Comparison of ENCODE assay signal across 9 cellular contexts in the genomic region with DNA sequence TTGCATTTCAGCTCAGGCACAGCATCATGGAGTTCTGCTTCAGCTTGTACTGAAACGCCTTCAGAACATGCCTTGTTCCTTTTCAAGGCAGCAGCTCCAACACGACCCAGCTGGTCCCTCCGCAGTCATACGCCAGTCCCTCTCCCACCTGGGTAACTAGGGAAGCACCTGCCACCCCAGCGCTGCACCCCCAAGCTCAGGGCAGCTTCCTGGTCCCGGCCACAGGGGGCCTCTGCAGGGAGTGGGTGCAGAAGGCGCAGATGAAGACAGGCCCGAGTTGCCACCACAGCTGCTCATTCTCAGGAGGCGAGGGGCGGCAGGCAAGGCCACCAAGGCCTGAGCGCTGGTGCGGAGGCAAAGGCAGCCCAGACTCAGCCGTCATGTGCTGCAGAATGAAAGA. TPM values are rescaled to one million over a fixed set of nuclear protein-coding genes. Genes with fewer than 3 reads are reported as not detected.
DNase-seq lines count a peak whose midpoint lies in the region; ATAC-seq, FAIRE-seq and TF ChIP-seq lines count a peak whose summit lies in the region.
"Had no signal": no experiment of that assay in that cellular context is flagged by ENCODE, and none has a peak within 500 bp of the region (broad histone marks: within the 10 kb centered on the region; RNA-seq: fewer than 3 reads in every experiment).

No MANE protein-coding gene starts in this region.

- H3K9me3 ChIP-seq in heart right ventricle: no peaks in the 10 kb centered on the region

- peaks cover 0 to 100% (median 43%) of the 10 kb centered on the region in 9 donors for H3K36me3 ChIP-seq in heart right ventricle

- H3K4me1 ChIP-seq in heart right ventricle: peaks cover 52 to 99% (median 88%) of the 10 kb centered on the region in 9 donors

- peaks cover 62% of the 10 kb centered on the region for H3K36me3 Mint-ChIP-seq in HFFc6 (ENCODE audit: low read depth)
- peaks cover 92% of the 10 kb centered on the region for H3K36me3 Mint-ChIP-seq in activated CD8-positive, alpha-beta T cell treated with anti-CD3 and anti-CD28 coated beads for 36 hours (ENCODE audit: low read depth)

- ATAC-seq in activated CD8-positive, alpha-beta T cell treated with anti-CD3 and anti-CD28 coated beads for 36 hours: no peak
- ATAC-seq in heart right ventricle (no peak), HG03354 (IDR thresholded peaks at IDR 0.05; ENCODE audit: poor library complexity, severe bottlenecking, unreplicated experiment) (no peak)
- no peak for ATAC-seq in stimulated activated naive CD8-positive, alpha-beta T cell treated with anti-CD3 and anti-CD28 coated beads, Interleukin-15, Interleukin-2, amounts not matched to agents 100 U/mL and 50 U/mL, for 24 hours

- H3K27ac Mint-ChIP-seq in HFFc6: peak overlapping the region; percentile 98
- H3K27ac Mint-ChIP-seq in activated CD8-positive, alpha-beta T cell treated with anti-CD3 and anti-CD28 coated beads for 36 hours: peak overlapping the region; percentile 98

- no peak overlapping the region for H3K4me3 ChIP-seq in heart right ventricle

- POLR2A ChIA-PET in activated CD8-positive, alpha-beta T cell treated with anti-CD3 and anti-CD28 coated beads for 36 hours (lab: Charles Lee): interaction anchor here (0.8 to 18.7 kb wide), 5 partner anchors 11 to 29 kb away, joined by 3 to 403 read pairs (median 4); a partner anchor contains a TSS

- intact Hi-C loops in activated CD8-positive, alpha-beta T cell treated with anti-CD3 and anti-CD28 coated beads for 36 hours (cut with micrococcal nuclease): no loop called here
- intact Hi-C loops in heart right ventricle (cut with DNase I): no loop called here

- H3K4me1 Mint-ChIP-seq in HFFc6 (ENCODE audit: low read depth): peaks cover 81% of the 10 kb centered on the region
- peaks cover 90% of the 10 kb centered on the region for H3K4me1 Mint-ChIP-seq in activated CD8-positive, alpha-beta T cell treated with anti-CD3 and anti-CD28 coated beads for 36 hours (ENCODE audit: low read depth)

- peak overlapping the region; percentile 30; the same call in 1 of the 2 replicates for H3K4me3 Mint-ChIP-seq in HFFc6
- H3K4me3 Mint-ChIP-seq in activated CD8-positive, alpha-beta T cell treated with anti-CD3 and anti-CD28 coated beads for 36 hours: peak overlapping the region; percentile 28

- peak overlapping the region in 9 of 10 donors; percentile 77 to 94 (median 85) for H3K27ac ChIP-seq in heart right ventricle

- no peaks in the 10 kb centered on the region for H3K27me3 ChIP-seq in heart right ventricle

- H3K27me3 Mint-ChIP-seq in HFFc6 (ENCODE audit: insufficient read depth): peaks cover 35% of the 10 kb centered on the region
- no peaks in the 10 kb centered on the region for H3K27me3 Mint-ChIP-seq in activated CD8-positive, alpha-beta T cell treated with anti-CD3 and anti-CD28 coated beads for 36 hours

- no peaks in the 10 kb centered on the region for H3K9me3 Mint-ChIP-seq in HFFc6
- H3K9me3 Mint-ChIP-seq in activated CD8-positive, alpha-beta T cell treated with anti-CD3 and anti-CD28 coated beads for 36 hours: no peaks in the 10 kb centered on the region

- CTCF ChIA-PET in activated CD8-positive, alpha-beta T cell treated with anti-CD3 and anti-CD28 coated beads for 36 hours (lab: Charles Lee): interaction anchor here (0.7 to 1.9 kb wide), 4 partner anchors 11 to 454 kb away, joined by 3 to 11 read pairs (median 6); a partner anchor contains a TSS

- no peak for FAIRE-seq in frontal cortex (lab: Jason Lieb, UNC)

- TF ChIP-seq CTCF in HFFc6 (IDR thresholded peaks at IDR 0.05): no peak
- no peak for TF ChIP-seq CTCF in activated CD8-positive, alpha-beta T cell treated with anti-CD3 and anti-CD28 coated beads for 36 hours (IDR thresholded peaks at IDR 0.05)
- no peak for TF ChIP-seq CTCF in heart right ventricle (IDR thresholded peaks at IDR 0.05)

- DNase-seq in HFFc6: no peak
- DNase-seq in activated CD8-positive, alpha-beta T cell treated with anti-CD3 and anti-CD28 coated beads for 36 hours: peak; percentile 47
- DNase-seq in heart right ventricle: no peak
- peak; percentile 39 for DNase-seq in stimulated activated naive CD8-positive, alpha-beta T cell treated with anti-CD3 and anti-CD28 coated beads, Interleukin-15, Interleukin-2, amounts not matched to agents 100 U/mL and 50 U/mL, for 24 hours
- no peak for DNase-seq in NCI-H69 (lab: John Stamatoyannopoulos, UW)
- DNase-seq in frontal cortex (ENCODE audit: low spot score in 2 of 2): no peak
- DNase-seq: NCI-H526; stimulated activated CD4-positive, alpha-beta T cell treated with anti-CD3 and anti-CD28 coated beads, Interleukin-4, amount 100 ng/mL, for 4 hours had no signal

- WGBS in heart right ventricle, 2 donors: 66 to 78% methylated on average over 13 of the region's 13 CpGs

RNA-seq across cellular contexts. Expression of a gene that starts 21.8 kb away (rescaled TPM):
- total RNA-seq in HFFc6 (2021; fragmentation: NEBNext Ultra II Directional; extraction: Animal tissue kit (Norgen Biotek cat#: 25700)): 100 to 1,000 TPM; 720 to 838 (median 782) TPM
- 100 to 1,000 TPM; 390 to 393 TPM for total RNA-seq in activated CD8-positive, alpha-beta T cell treated with anti-CD3 and anti-CD28 coated beads for 36 hours
- total RNA-seq in heart right ventricle (100 to 1,000 TPM; 155 to 302 (median 177) TPM), frontal cortex (83.2 TPM)
- 100 to 1,000 TPM in 1 of 2 donors, 10 to 100 TPM in 1; 51.9 to 266 TPM for polyA plus RNA-seq in heart right ventricle

Comparison
In these comparisons a context has a peak if more than half of its experiments do, and no peak if none do; other contexts are left out.
1. DNase-seq: peak in activated CD8-positive, alpha-beta T cell treated with anti-CD3 and anti-CD28 coated beads for 36 hours (single experiment) and stimulated activated naive CD8-positive, alpha-beta T cell treated with anti-CD3 and anti-CD28 coated beads, Interleukin-15, Interleukin-2, amounts not matched to agents 100 U/mL and 50 U/mL, for 24 hours (single experiment); none in HFFc6 (single experiment), heart right ventricle (0 of 2), NCI-H69 (single experiment) and frontal cortex (0 of 2).